Comparison of ENCODE assay signal across 22 cellular contexts in the genomic region with DNA sequence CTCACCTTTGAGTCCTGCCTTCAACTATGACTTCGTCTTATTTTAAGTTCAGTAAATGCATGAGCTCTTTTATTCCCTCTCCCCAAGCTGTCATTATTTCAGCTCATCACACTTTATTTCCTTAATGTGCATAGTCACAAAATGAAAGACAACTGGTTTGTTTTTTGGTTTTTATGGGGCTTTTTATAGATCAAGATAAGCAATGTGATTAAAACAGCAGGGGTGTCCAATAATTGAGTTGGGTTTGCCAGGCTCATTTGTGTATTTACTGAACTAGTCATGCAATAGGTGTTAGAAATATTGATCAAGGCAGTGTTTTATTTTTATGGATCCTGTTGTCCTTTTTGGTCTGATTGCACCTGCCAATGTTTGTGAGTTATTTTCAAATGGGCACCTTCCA.
A peak's percentile ranks its signal among the peaks of the same experiment; 100 is the strongest.
DNase-seq lines count a peak whose midpoint lies in the region; FAIRE-seq and TF ChIP-seq lines count a peak whose summit lies in the region.
"Had no signal": no experiment of that assay in that cellular context is flagged by ENCODE, and none has a peak within 500 bp of the region (broad histone marks: within the 10 kb centered on the region; RNA-seq: fewer than 3 reads in every experiment).

No MANE protein-coding gene starts in this region.

- H3K27me3 ChIP-seq in bronchial epithelial cell (ENCODE audit: control insufficient read depth, insufficient read depth, low read length): no peaks in the 10 kb centered on the region
- H3K27me3 ChIP-seq: MG63, SJCRH30 had no signal

- no peak overlapping the region for H3K4me3 ChIP-seq in bronchial epithelial cell (ENCODE audit: low read depth, low read length)
- H3K4me3 ChIP-seq: GM23338, MG63, PC-9, SJCRH30 had no signal

- DNase-seq in DMS153 (lab: John Stamatoyannopoulos, UW) (peak; percentile 13), DMS153 treated with DMSO at 0.1 percent for 48 hours (lab: John Stamatoyannopoulos, UW; ENCODE audit: unreplicated experiment) (no peak), NCI-H1417 treated with DMSO at 0.1 percent for 48 hours (lab: John Stamatoyannopoulos, UW) (peak; percentile 62), NCI-H69 (lab: John Stamatoyannopoulos, UW) (peak; percentile 72), bronchial epithelial cell (ENCODE audit: low read depth) (no peak), AG20443 (ENCODE audit: low spot score) (no peak), NCI-H187 (lab: John Stamatoyannopoulos, UW) (no peak), NCI-H2029 treated with DMSO at 0.1 percent for 48 hours (lab: John Stamatoyannopoulos, UW) (no peak)
- DNase-seq: ACHN; DMS53; H9; Karpas-422; MG63; NCI-H1436 treated with DMSO at 0.1 percent for 48 hours; NCI-H2107; NCI-H446; NCI-H526 treated with DMSO at 0.1 percent for 48 hours; NK-92 treated with Interleukin-12 subunit alpha and Interleukin-12 subunit beta, amount 100 ng/mL, for 24 hours; PC-9; SJCRH30; T-helper 2 cell had no signal

- no peaks in the 10 kb centered on the region for H3K36me3 ChIP-seq in bronchial epithelial cell (ENCODE audit: control insufficient read depth, insufficient read depth, low read length)
- H3K36me3 ChIP-seq: MG63, SJCRH30 had no signal

- no peak for TF ChIP-seq CTCF in bronchial epithelial cell (IDR thresholded peaks at IDR 0.05; ENCODE audit: insufficient read depth, low read length, severe bottlenecking)

- peak; percentile 13 for FAIRE-seq in bronchial epithelial cell (lab: Jason Lieb, UNC)

Comparison
In these comparisons a context has a peak if more than half of its experiments do, and no peak if none do; other contexts are left out.
1. DNase-seq: peak in DMS153 (single experiment), NCI-H1417 treated with DMSO at 0.1 percent for 48 hours (single experiment) and NCI-H69 (single experiment); none in DMS153 treated with DMSO at 0.1 percent for 48 hours (single experiment), bronchial epithelial cell (single experiment), AG20443 (single experiment), NCI-H187 (0 of 2) and NCI-H2029 treated with DMSO at 0.1 percent for 48 hours (single experiment).